Comparison of ENCODE assay signal across 10 cellular contexts in genomic region chr16:89958068-89958467, GRCh38. TPM values are rescaled to one million over a fixed set of nuclear protein-coding genes. Genes with fewer than 3 reads are reported as not detected.
DNase-seq lines count a peak whose midpoint lies in the region; ATAC-seq, FAIRE-seq and TF ChIP-seq lines count a peak whose summit lies in the region.
"Had no signal": no experiment of that assay in that cellular context is flagged by ENCODE, and none has a peak within 500 bp of the region (broad histone marks: within the 10 kb centered on the region; RNA-seq: fewer than 3 reads in every experiment).

No MANE protein-coding gene starts in this region.

- TF ChIP-seq CTCF in PC-3 (conservative IDR thresholded peaks at IDR 0.05; ENCODE audit: low read depth, low read length) (no peak), foreskin keratinocyte (conservative IDR thresholded peaks at IDR 0.05) (no peak), type B pancreatic cell (conservative IDR thresholded peaks at IDR 0.05) (no peak)

- no peaks in the 10 kb centered on the region for H3K9me2 ChIP-seq in PC-3 (replicated peaks; ENCODE audit: low read length)

- POLR2A ChIA-PET in PC-3 (lab: Charles Lee; ENCODE audit: unreplicated experiment): no interaction called here

- peak; percentile 54 to 69 for ATAC-seq in activated naive CD4-positive, alpha-beta T cell treated with anti-CD3 and anti-CD28 coated beads, Interleukin-2, amount 50 U/mL, for 72 hours
- ATAC-seq in PC-3: peak; percentile 71; the same call in 1 of the 2 replicates
- ATAC-seq in foreskin keratinocyte: peak; percentile 38

- H3K4me3 Mint-ChIP-seq in type B pancreatic cell: no peak overlapping the region
- H3K4me3 Mint-ChIP-seq: nephron had no signal

- no peaks in the 10 kb centered on the region for H3K4me1 Mint-ChIP-seq in type B pancreatic cell (ENCODE audit: unreplicated experiment)
- H3K4me1 Mint-ChIP-seq: nephron had no signal

- no peak overlapping the region for H3K4me2 ChIP-seq in PC-3 (ENCODE audit: low read length)

- H3K36me3 Mint-ChIP-seq in activated naive CD4-positive, alpha-beta T cell treated with anti-CD3 and anti-CD28 coated beads, Interleukin-2, amount 50 U/mL, for 72 hours: peaks cover 0 to 9% of the 10 kb centered on the region in 2 donors
- peaks cover 12% of the 10 kb centered on the region for H3K36me3 Mint-ChIP-seq in type B pancreatic cell

- FAIRE-seq in GM19239 (lab: Jason Lieb, UNC): no peak

- no peak overlapping the region for H3K4me3 ChIP-seq in PC-3 (ENCODE audit: low read length)
- H3K4me3 ChIP-seq: SK-N-MC had no signal

- DNase-seq in activated naive CD4-positive, alpha-beta T cell treated with anti-CD3 and anti-CD28 coated beads, Interleukin-2, amount 50 U/mL, for 72 hours (ENCODE audit: low spot score in 2 of 2): no peak
- no peak for DNase-seq in activated naive CD4-positive, alpha-beta T cell (lab: John Stamatoyannopoulos, UW)
- DNase-seq in PC-3: peak; percentile 33
- no peak for DNase-seq in foreskin keratinocyte
- DNase-seq in stimulated activated CD8-positive, alpha-beta memory T cell treated with anti-CD3 and anti-CD28 coated beads, Interleukin-4, amount 100 ng/mL, for 48 hours: peak; percentile 35
- DNase-seq in T1000 (lab: John Stamatoyannopoulos, UW): no peak
- no peak for DNase-seq in GM19239 (ENCODE audit: insufficient read length, low spot score)
- no peak for DNase-seq in type B pancreatic cell (ENCODE audit: extremely low spot score, unreplicated experiment)

- H3K36me3 ChIP-seq in PC-3 (ENCODE audit: low read depth, low read length): no peaks in the 10 kb centered on the region

- intact Hi-C loops in PC-3 (cut with micrococcal nuclease): no loop called here

- no peak overlapping the region for H3K9ac ChIP-seq in PC-3 (ENCODE audit: low read length)

- H3K9me3 Mint-ChIP-seq in activated naive CD4-positive, alpha-beta T cell treated with anti-CD3 and anti-CD28 coated beads, Interleukin-2, amount 50 U/mL, for 72 hours: no peaks in the 10 kb centered on the region
- H3K9me3 Mint-ChIP-seq in type B pancreatic cell: no peaks in the 10 kb centered on the region
- H3K9me3 Mint-ChIP-seq: nephron had no signal

- no peaks in the 10 kb centered on the region for H4K20me1 ChIP-seq in PC-3 (ENCODE audit: low read length)

- H3F3A ChIP-seq in PC-3 (ENCODE audit: low read length, unreplicated experiment): no peaks in the 10 kb centered on the region

- H3K9me3 ChIP-seq in PC-3 (ENCODE audit: low read length): no peaks in the 10 kb centered on the region

- H3K27ac ChIP-seq in PC-3 (ENCODE audit: low read length) (no peak overlapping the region), foreskin keratinocyte (no peak overlapping the region)
- H3K27ac ChIP-seq: SK-N-MC had no signal

- no peaks in the 10 kb centered on the region for H3K4me1 ChIP-seq in PC-3 (ENCODE audit: insufficient read depth, low read length)
- no peaks in the 10 kb centered on the region for H3K4me1 ChIP-seq in foreskin keratinocyte

- H3K79me2 ChIP-seq in PC-3 (ENCODE audit: low read length): no peaks in the 10 kb centered on the region

- CTCF ChIA-PET in PC-3 (lab: Charles Lee): no interaction called here

- H3K27me3 Mint-ChIP-seq in type B pancreatic cell: no peaks in the 10 kb centered on the region

- H3K27ac Mint-ChIP-seq in activated naive CD4-positive, alpha-beta T cell treated with anti-CD3 and anti-CD28 coated beads, Interleukin-2, amount 50 U/mL, for 72 hours: peak overlapping the region in 1 of 2 donors; percentile 51
- no peak overlapping the region for H3K27ac Mint-ChIP-seq in type B pancreatic cell
- H3K27ac Mint-ChIP-seq: nephron had no signal

- H2AFZ ChIP-seq in PC-3 (ENCODE audit: low read length): no peak overlapping the region

- no peaks in the 10 kb centered on the region for H3K27me3 ChIP-seq in PC-3 (ENCODE audit: low read length)
- H3K27me3 ChIP-seq in foreskin keratinocyte: no peaks in the 10 kb centered on the region

- no TSS peak for BruUV-seq in PC-3 (replicated peaks; lab: Mats Ljungman, UMichigan)

RNA-seq across cellular contexts. Expression of gene DEF8, which starts 9.5 kb away (rescaled TPM):
- total RNA-seq in activated naive CD4-positive, alpha-beta T cell treated with anti-CD3 and anti-CD28 coated beads, Interleukin-2, amount 50 U/mL, for 72 hours: 10 to 100 TPM in 1 of 2 donors, 1 to 10 TPM in 1; 5.1 to 22.8 TPM
- total RNA-seq in PC-3 (2014; rRNA removed) (128 and 139 TPM in 2 replicates), foreskin keratinocyte (87.8 and 90.1 TPM in 2 replicates), type B pancreatic cell (ENCODE audit: low replicate concordance) (61.0 and 63.5 TPM in 2 replicates)
- 111 TPM in 2 replicates for polyA plus RNA-seq in foreskin keratinocyte

RNA-seq across cellular contexts. Expression of gene TUBB3, which starts 34.9 kb away (rescaled TPM):
- total RNA-seq in activated naive CD4-positive, alpha-beta T cell treated with anti-CD3 and anti-CD28 coated beads, Interleukin-2, amount 50 U/mL, for 72 hours: 10 to 100 TPM in 1 of 2 donors, not detected in 1; 10.2 TPM
- total RNA-seq in PC-3 (2014; rRNA removed) (159 and 199 TPM in 2 replicates), foreskin keratinocyte (29.0 and 60.8 TPM in 2 replicates), type B pancreatic cell (ENCODE audit: low replicate concordance) (62.0 and 91.4 TPM in 2 replicates)
- 31.4 and 65.5 TPM in 2 replicates for polyA plus RNA-seq in foreskin keratinocyte

RNA-seq across cellular contexts. Expression of gene MC1R, which starts 39.4 kb away (rescaled TPM):
- total RNA-seq in activated naive CD4-positive, alpha-beta T cell treated with anti-CD3 and anti-CD28 coated beads, Interleukin-2, amount 50 U/mL, for 72 hours: 1 to 10 TPM; 4.6 to 5.1 TPM
- total RNA-seq in PC-3 (2014; rRNA removed): 4.2 and 6.1 TPM in 2 replicates
- 1.4 and 2.8 TPM in 2 replicates for total RNA-seq in foreskin keratinocyte
- polyA plus RNA-seq in foreskin keratinocyte: 1.3 and 2.1 TPM in 2 replicates
- total RNA-seq in type B pancreatic cell (ENCODE audit: low replicate concordance): 3.6 and 3.8 TPM in 2 replicates

Comparison
In these comparisons a context has a peak if more than half of its experiments do, and no peak if none do; other contexts are left out.
1. DNase-seq: peak in PC-3 (single experiment) and stimulated activated CD8-positive, alpha-beta memory T cell treated with anti-CD3 and anti-CD28 coated beads, Interleukin-4, amount 100 ng/mL, for 48 hours (single experiment); none in activated naive CD4-positive, alpha-beta T cell treated with anti-CD3 and anti-CD28 coated beads, Interleukin-2, amount 50 U/mL, for 72 hours (0 of 2), activated naive CD4-positive, alpha-beta T cell (0 of 4), foreskin keratinocyte (0 of 2), T1000 (single experiment), GM19239 (single experiment) and type B pancreatic cell (single experiment).
2. Peak in every context shown above with its lines, with median percentiles within 50 percentile points of each other: ATAC-seq.